1 cellular context compared by ENCODE assay signal in the genomic region with DNA sequence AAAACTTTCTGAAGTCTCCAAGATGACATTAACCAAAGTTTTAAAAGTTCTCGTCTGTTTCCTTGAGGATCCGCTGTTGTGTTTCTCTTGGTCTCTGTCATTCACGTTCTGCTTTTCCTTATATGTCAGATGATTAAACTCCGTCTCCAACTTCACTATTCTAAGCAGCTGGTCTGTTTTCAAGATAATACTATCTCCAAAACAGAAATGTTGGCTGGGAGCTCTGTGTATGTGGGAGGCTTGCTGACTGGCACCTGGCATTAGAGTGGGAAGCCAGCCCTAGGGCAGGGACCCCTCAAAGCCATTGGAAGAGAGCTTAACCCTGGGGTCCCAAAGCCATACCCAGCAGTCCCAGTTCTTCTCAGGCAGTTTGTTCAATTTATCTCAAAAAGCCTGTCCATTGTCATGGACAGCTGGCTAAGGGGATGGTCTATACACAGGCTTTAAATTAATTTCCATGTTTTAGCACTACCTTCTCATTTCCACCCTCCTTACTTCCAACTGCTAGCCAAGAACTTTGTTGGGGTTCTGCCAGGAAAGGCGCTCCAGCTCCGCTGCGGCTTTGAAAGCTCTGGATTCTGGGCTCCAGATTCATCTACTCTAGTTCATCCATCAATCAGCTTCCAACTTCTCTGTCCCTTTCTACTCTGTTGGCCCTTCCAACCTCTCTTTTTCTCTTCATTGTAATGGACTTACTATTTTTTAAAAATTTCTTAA.
TF ChIP-seq lines count a peak whose summit lies in the region.

No MANE protein-coding gene starts in this region.

TF ChIP-seq in H1, 55 proteins besides CTCF, POLR2A, EP300 and RAD21:
- no peak for TF ChIP-seq POU5F1 (IDR thresholded peaks at IDR 0.05; ENCODE audit: low read depth, low read length)
- TF ChIP-seq BACH1 (IDR thresholded peaks at IDR 0.05; ENCODE audit: low read length) = no peak
- no peak for TF ChIP-seq TEAD4 (IDR thresholded peaks at IDR 0.05; ENCODE audit: low read depth, low read length)
- TF ChIP-seq EGR1 (IDR thresholded peaks at IDR 0.05; ENCODE audit: borderline replicate concordance, low read depth, low read length) = no peak
- TF ChIP-seq E2F6 (IDR thresholded peaks at IDR 0.05) = no peak
- TF ChIP-seq SRF (IDR thresholded peaks at IDR 0.05; ENCODE audit: low read depth, low read length) = no peak
- no peak for TF ChIP-seq SAP30 (IDR thresholded peaks at IDR 0.05; ENCODE audit: insufficient read depth, insufficient replicate concordance, low read length)
- TF ChIP-seq SIRT6 (IDR thresholded peaks at IDR 0.05; ENCODE audit: low read length) = no peak
- TF ChIP-seq KDM1A (IDR thresholded peaks at IDR 0.05; ENCODE audit: borderline replicate concordance, low read length) = no peak
- TF ChIP-seq SP4 (IDR thresholded peaks at IDR 0.05; ENCODE audit: low read length) = no peak
- no peak for TF ChIP-seq GTF2F1 (IDR thresholded peaks at IDR 0.05; ENCODE audit: borderline replicate concordance, low read depth, low read length)
- no peak for TF ChIP-seq POLR2AphosphoS5 (IDR thresholded peaks at IDR 0.05; ENCODE audit: low read depth, low read length)
- no peak for TF ChIP-seq CREB1 (IDR thresholded peaks at IDR 0.05)
- TF ChIP-seq TAF7 (optimal IDR thresholded peaks at IDR 0.05; ENCODE audit: borderline replicate concordance, low read depth, low read length) = no peak
- TF ChIP-seq KDM5A (IDR thresholded peaks at IDR 0.05; ENCODE audit: low read length) = no peak
